9 cellular contexts compared by ENCODE assay signal in the genomic region with DNA sequence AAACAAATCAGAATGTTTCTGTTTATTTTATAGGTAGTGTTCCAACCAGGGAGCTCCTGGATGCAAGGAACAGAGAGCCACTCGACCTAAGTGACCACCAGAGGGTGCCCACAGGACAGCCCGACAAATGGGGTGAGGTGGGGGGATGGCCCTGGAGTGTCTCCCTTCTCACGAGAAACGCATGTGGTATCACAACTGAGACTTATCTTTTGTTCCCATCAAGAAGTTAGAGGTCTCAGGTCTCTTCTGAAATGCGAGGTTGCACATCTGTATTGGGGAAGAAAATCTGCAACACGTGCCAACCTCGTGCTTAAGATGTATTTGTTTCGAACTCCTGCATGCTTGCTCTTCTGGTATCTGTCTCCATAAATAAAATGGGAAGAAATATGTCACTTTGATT.
DNase-seq lines count a peak whose midpoint lies in the region; ATAC-seq, FAIRE-seq and TF ChIP-seq lines count a peak whose summit lies in the region.
"Had no signal": no experiment of that assay in that cellular context is flagged by ENCODE, and none has a peak within 500 bp of the region (broad histone marks: within the 10 kb centered on the region; RNA-seq: fewer than 3 reads in every experiment).

No MANE protein-coding gene starts in this region.

- no peak overlapping the region for H3K56ac ChIP-seq in H1 (replicated peaks; ENCODE audit: insufficient read length, low read depth, low read length)

- H2BK120ac ChIP-seq in H1 (replicated peaks; ENCODE audit: low read depth, low read length), result no peak overlapping the region

- no peak overlapping the region for H2AK5ac ChIP-seq in H1 (ENCODE audit: low read depth, low read length)

- CTCF ChIA-PET in H1 (lab: Charles Lee; ENCODE audit: partially characterized antibody), result interaction anchor here (0.6 to 6.3 kb wide), 52 partner anchors 9 to 696 kb away, joined by 3 to 120 read pairs (median 4); no protein-coding TSS in a partner anchor

- no peak overlapping the region for H2BK5ac ChIP-seq in H1 (ENCODE audit: low read depth, low read length)

- H3K36me3 ChIP-seq in Loucy (ENCODE audit: insufficient read depth, low read length) (no peaks in the 10 kb centered on the region), H1 (ENCODE audit: control insufficient read depth in 2 of 4, insufficient read depth in 4 of 4, low read length in 3 of 4) (no peaks in the 10 kb centered on the region)

- TF ChIP-seq POLR2A in H1 (IDR thresholded peaks at IDR 0.05; ENCODE audit: control extremely low read depth in 1 of 2, low read depth in 2 of 2, low read length in 2 of 2), result no peak

- H3K23ac ChIP-seq in H1 (ENCODE audit: insufficient read length), result no peak overlapping the region

- H3K27me3 ChIP-seq in Loucy (ENCODE audit: insufficient read depth, low read length, poor library complexity, severe bottlenecking) (no peaks in the 10 kb centered on the region), H1 (replicated peaks in 1 of 4; ENCODE audit: control insufficient read depth in 3 of 4, extremely low read depth in 1 of 4, insufficient read depth in 3 of 4, low read length in 3 of 4) (peaks cover 0 to 1% (median 0%) of the 10 kb centered on the region in 4 experiments; a peak in 1 of 7 replicates)

- H4K20me1 ChIP-seq in Loucy (ENCODE audit: insufficient read depth, low read length, poor library complexity, severe bottlenecking) (no peaks in the 10 kb centered on the region), H1 (replicated peaks in 1 of 2; ENCODE audit: control insufficient read depth in 1 of 2, insufficient read depth in 2 of 2, low read length in 2 of 2) (no peaks in the 10 kb centered on the region)

- peak; percentile 92 for FAIRE-seq in H1 (lab: Jason Lieb, UNC)

- no peak overlapping the region for H4K8ac ChIP-seq in H1 (ENCODE audit: extremely low read depth, insufficient read depth, low read length)

- H3K9me2 ChIP-seq in Loucy (replicated peaks; ENCODE audit: low read depth, low read length), result no peaks in the 10 kb centered on the region

- H3K9ac ChIP-seq in Loucy (ENCODE audit: low read depth, low read length, poor library complexity, severe bottlenecking) (no peak overlapping the region), H1 (replicated peaks in 1 of 4; ENCODE audit: extremely low read depth in 1 of 4, low read depth in 3 of 4, low read length in 3 of 4) (no peak overlapping the region)

- H2BK20ac ChIP-seq in H1 (ENCODE audit: low read length), result peak overlapping the region; percentile 2; the same call in 1 of the 2 replicates

- H3K4ac ChIP-seq in H1 (replicated peaks; ENCODE audit: insufficient read length, low read depth, low read length), result no peak overlapping the region

- DNase-seq in H1 (ENCODE audit: low read depth in 1 of 2, low spot score in 2 of 2) (peak; percentile 46 to 74), renal cortical epithelial cell (ENCODE audit: low read depth) (peak; percentile 38), GM19240 (ENCODE audit: insufficient read length, low spot score) (no peak), HuH-7.5 (ENCODE audit: low spot score) (no peak)
- no peak for DNase-seq in stimulated activated naive CD4-positive, alpha-beta T cell (lab: John Stamatoyannopoulos, UW)
- DNase-seq: NCI-H1105 treated with DMSO at 0.1 percent for 48 hours had no signal

- H2AFZ ChIP-seq in Loucy (ENCODE audit: low read length), result 0 out of 2 replicates have a peak overlapping the region, but pooled peaks have one; percentile 3
- peak overlapping the region; percentile 95 for H2AFZ ChIP-seq in H1 (ENCODE audit: low read length)

- H2BK12ac ChIP-seq in H1 (ENCODE audit: low read depth, low read length), result peak overlapping the region; percentile 5; the same call in 1 of the 2 replicates

- H3K9me3 ChIP-seq in Loucy (ENCODE audit: insufficient read depth, low read depth, low read length) (no peaks in the 10 kb centered on the region), H1 (ENCODE audit: insufficient read depth in 2 of 2, low read depth in 1 of 2, low read length in 1 of 2) (0 out of 4 replicates have a peak, but pooled peaks cover 0 to 2% of the 10 kb centered on the region in 2 experiments)

- peak; percentile 89 to 92 for TF ChIP-seq RAD21 in H1 (IDR thresholded peaks at IDR 0.05 in 1 of 2, conservative IDR thresholded peaks at IDR 0.05 in 1 of 2; ENCODE audit: low read depth in 2 of 2, low read length in 2 of 2)

- no peak overlapping the region for H3K18ac ChIP-seq in H1 (ENCODE audit: extremely low read depth, low read length)

- no peak overlapping the region for H4K5ac ChIP-seq in H1 (ENCODE audit: insufficient read length, low read depth, low read length)

- 36% methylated on average over 8 of the region's 8 CpGs; no CpG with 5 or more reads in 1 of the 2 experiments for WGBS in H1 (ENCODE audit: extremely low coverage in 1 of 2, insufficient coverage in 1 of 2, insufficient read length in 1 of 2, insufficient replicate concordance in 2 of 2, low coverage in 1 of 2, low lambda C conversion rate in 2 of 2, missing lambda C conversion rate in 1 of 2), 2 experiments

- no peaks in the 10 kb centered on the region for H3K23me2 ChIP-seq in H1 (ENCODE audit: low read depth, low read length)

- H3K4me2 ChIP-seq in Loucy (ENCODE audit: low read depth, low read length, poor library complexity, severe bottlenecking), result no peak overlapping the region
- no peak overlapping the region; a peak in 1 of 4 replicates for H3K4me2 ChIP-seq in H1 (ENCODE audit: insufficient read depth in 1 of 2, low read depth in 2 of 2, low read length in 2 of 2)

- no peak overlapping the region for H2BK15ac ChIP-seq in H1 (ENCODE audit: low read length)

- peaks cover 4% of the 10 kb centered on the region for H3K4me1 ChIP-seq in Loucy (ENCODE audit: insufficient read depth, low read length, poor library complexity, severe bottlenecking)
- peaks cover 0 to 5% (median 0%) of the 10 kb centered on the region in 4 experiments; a peak in 1 of 7 replicates for H3K4me1 ChIP-seq in H1 (replicated peaks in 1 of 4; ENCODE audit: control insufficient read depth in 3 of 4, insufficient read depth in 4 of 4, low read length in 3 of 4)

- H3K79me1 ChIP-seq in H1 (ENCODE audit: low read depth, low read length), result no peaks in the 10 kb centered on the region

- TF ChIP-seq CTCF in GM12874 (IDR thresholded peaks at IDR 0.05; ENCODE audit: insufficient read depth, low read depth, low read length) (peak; percentile 34), Loucy (conservative IDR thresholded peaks at IDR 0.05; ENCODE audit: low read length) (peak; percentile 73), H1 (IDR thresholded peaks at IDR 0.05; ENCODE audit: control extremely low read depth in 1 of 3, insufficient read depth in 1 of 3, low read depth in 1 of 3, low read length in 3 of 3) (peak; percentile 81 to 85 (median 81))

- H3K14ac ChIP-seq in H1 (ENCODE audit: insufficient read length), result no peak overlapping the region

- H3F3A ChIP-seq in Loucy (ENCODE audit: low read depth), result no peaks in the 10 kb centered on the region

- no peak overlapping the region for H4K91ac ChIP-seq in H1 (replicated peaks; ENCODE audit: insufficient read length, low read length)

- POLR2A ChIA-PET in H1 (lab: Charles Lee; ENCODE audit: partially characterized antibody), result no interaction called here

- ATAC-seq in HG02981 (IDR thresholded peaks at IDR 0.05; ENCODE audit: unreplicated experiment), result no peak

- H3K79me2 ChIP-seq in Loucy (ENCODE audit: insufficient read depth, low read length) (no peaks in the 10 kb centered on the region), H1 (ENCODE audit: control insufficient read depth in 1 of 2, insufficient read depth in 2 of 2, low read length in 2 of 2) (no peaks in the 10 kb centered on the region)

- no peak overlapping the region for H3K27ac ChIP-seq in H1 (ENCODE audit: low read depth, low read length)

- H3K4me3 ChIP-seq in Loucy (ENCODE audit: low read length, poor library complexity, severe bottlenecking), result no peak overlapping the region
- H3K4me3 ChIP-seq in H1 (ENCODE audit: extremely low read depth in 1 of 4, insufficient read depth in 2 of 4, low read depth in 3 of 4, low read length in 4 of 4), result no peak overlapping the region

- TF ChIP-seq EP300 in H1 (IDR thresholded peaks at IDR 0.05; ENCODE audit: borderline replicate concordance in 1 of 2, low read depth in 2 of 2, low read length in 2 of 2), result no peak

TF ChIP-seq in H1, 55 proteins besides CTCF, POLR2A, EP300 and RAD21:
- TF ChIP-seq, protein P1, sequence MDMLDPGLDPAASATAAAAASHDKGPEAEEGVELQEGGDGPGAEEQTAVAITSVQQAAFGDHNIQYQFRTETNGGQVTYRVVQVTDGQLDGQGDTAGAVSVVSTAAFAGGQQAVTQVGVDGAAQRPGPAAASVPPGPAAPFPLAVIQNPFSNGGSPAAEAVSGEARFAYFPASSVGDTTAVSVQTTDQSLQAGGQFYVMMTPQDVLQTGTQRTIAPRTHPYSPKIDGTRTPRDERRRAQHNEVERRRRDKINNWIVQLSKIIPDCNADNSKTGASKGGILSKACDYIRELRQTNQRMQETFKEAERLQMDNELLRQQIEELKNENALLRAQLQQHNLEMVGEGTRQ (IDR thresholded peaks at IDR 0.05; ENCODE audit: low read length), result 0 out of 2 replicates have a peak, but pooled peaks have one; percentile 9
- TF ChIP-seq BACH1 (IDR thresholded peaks at IDR 0.05; ENCODE audit: low read length), result 0 out of 2 replicates have a peak, but pooled peaks have one; percentile 3
- no peak for TF ChIP-seq SP1 (IDR thresholded peaks at IDR 0.05; ENCODE audit: low read depth, low read length)
- TF ChIP-seq CHD2 (IDR thresholded peaks at IDR 0.05; ENCODE audit: low read length), result peak; percentile 51; the same call in 1 of the 2 replicates
- no peak for TF ChIP-seq KDM4A (IDR thresholded peaks at IDR 0.05; ENCODE audit: low read depth, low read length, severe bottlenecking)
- TF ChIP-seq, protein P2, sequence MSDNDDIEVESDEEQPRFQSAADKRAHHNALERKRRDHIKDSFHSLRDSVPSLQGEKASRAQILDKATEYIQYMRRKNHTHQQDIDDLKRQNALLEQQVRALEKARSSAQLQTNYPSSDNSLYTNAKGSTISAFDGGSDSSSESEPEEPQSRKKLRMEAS (IDR thresholded peaks at IDR 0.05), result peak; percentile 67
TF ChIP-seq in H1: peak in this region for 4.

Comparison
In these comparisons a context has a peak if more than half of its experiments do, and no peak if none do; other contexts are left out.
1. DNase-seq: peak in H1 (2 of 2) and renal cortical epithelial cell (single experiment); none in GM19240 (single experiment), HuH-7.5 (single experiment) and stimulated activated naive CD4-positive, alpha-beta T cell (0 of 6).
2. Peak in every context shown above with its lines, with median percentiles within 50 percentile points of each other: CTCF ChIP-seq.